ENCODE assay signal across 1 cellular context in genomic region chr4:133565379-133565778, GRCh38.
TF ChIP-seq lines count a peak whose summit lies in the region.

No MANE protein-coding gene starts in this region.

TF ChIP-seq in H1, 55 proteins besides CTCF, POLR2A, EP300 and RAD21 (continued from another document):
- no peak for TF ChIP-seq CHD7 (IDR thresholded peaks at IDR 0.05; ENCODE audit: insufficient replicate concordance, low read length)
- TF ChIP-seq ZNF274 (IDR thresholded peaks at IDR 0.05; ENCODE audit: borderline replicate concordance, extremely low read depth, low read length): no peak
- TF ChIP-seq KDM1A (IDR thresholded peaks at IDR 0.05; ENCODE audit: borderline replicate concordance, low read length): no peak
- TF ChIP-seq TAF7 (optimal IDR thresholded peaks at IDR 0.05; ENCODE audit: borderline replicate concordance, low read depth, low read length): no peak
- TF ChIP-seq GABPA (IDR thresholded peaks at IDR 0.05; ENCODE audit: borderline replicate concordance, insufficient read depth, low read length): no peak
- no peak for TF ChIP-seq GTF2F1 (IDR thresholded peaks at IDR 0.05; ENCODE audit: borderline replicate concordance, low read depth, low read length)
- TF ChIP-seq ASH2L (IDR thresholded peaks at IDR 0.05; ENCODE audit: low read length): no peak
- no peak for TF ChIP-seq TAF1 (IDR thresholded peaks at IDR 0.05; ENCODE audit: low read depth, low read length)
- no peak for TF ChIP-seq CBX5 (IDR thresholded peaks at IDR 0.05; ENCODE audit: low read depth, low read length)
- TF ChIP-seq YY1 (IDR thresholded peaks at IDR 0.05; ENCODE audit: low read depth, low read length): no peak
- TF ChIP-seq CBX8 (IDR thresholded peaks at IDR 0.05; ENCODE audit: borderline replicate concordance, low read depth, low read length): no peak
- TF ChIP-seq POU5F1 (IDR thresholded peaks at IDR 0.05; ENCODE audit: low read depth, low read length): no peak
- TF ChIP-seq EGR1 (IDR thresholded peaks at IDR 0.05; ENCODE audit: borderline replicate concordance, low read depth, low read length): no peak
- TF ChIP-seq TCF12 (IDR thresholded peaks at IDR 0.05; ENCODE audit: low read depth, low read length): no peak
- no peak for TF ChIP-seq SIX5 (IDR thresholded peaks at IDR 0.05; ENCODE audit: low read depth, low read length)
- TF ChIP-seq SIN3A (conservative IDR thresholded peaks at IDR 0.05 in 1 of 2, IDR thresholded peaks at IDR 0.05 in 1 of 2; ENCODE audit: low read depth in 1 of 2, low read length in 2 of 2): no peak
- TF ChIP-seq E2F6 (IDR thresholded peaks at IDR 0.05): no peak
TF ChIP-seq in H1: peak in this region for 0.
